In genomic region chr2:19354417-19355022, GRCh38 we compare ENCODE assay signal across 17 cellular contexts. TPM values are rescaled to one million over a fixed set of nuclear protein-coding genes. Genes with fewer than 3 reads are reported as not detected.
DNase-seq lines count a peak whose midpoint lies in the region; ATAC-seq and TF ChIP-seq lines count a peak whose summit lies in the region.
"Had no signal": no experiment of that assay in that cellular context is flagged by ENCODE, and none has a peak within 500 bp of the region (broad histone marks: within the 10 kb centered on the region; RNA-seq: fewer than 3 reads in every experiment).

No MANE protein-coding gene starts in this region.

- intact Hi-C loops in ascending aorta (cut with DNase I): loop anchor here (5.0 to 10.0 kb wide), 4 partner anchors 362 to 1090 kb away; partner anchors contain the start of genes LAPTM4A and RHOB

- no peak for TF ChIP-seq EP300 in gastroesophageal sphincter (IDR thresholded peaks at IDR 0.05)
- no peak for TF ChIP-seq EP300 in suprapubic skin (IDR thresholded peaks at IDR 0.05)

- ATAC-seq in gastroesophageal sphincter: no peak
- ATAC-seq in HG02938 (IDR thresholded peaks at IDR 0.05; ENCODE audit: unreplicated experiment): no peak

- in situ Hi-C loops in GM13977 (cut with MboI; ENCODE audit: low pct_unique_long_range_greater_than_20kb, low sequenced_read_pairs, unreplicated experiment): loop anchor here (10.0 to 25.0 kb wide), 3 partner anchors 500 to 842 kb away; no protein-coding TSS in a partner anchor

- no peaks in the 10 kb centered on the region for H3K27me3 ChIP-seq in ascending aorta
- peaks cover 53% of the 10 kb centered on the region for H3K27me3 ChIP-seq in gastroesophageal sphincter
- peaks cover 99% of the 10 kb centered on the region for H3K27me3 ChIP-seq in suprapubic skin
- H3K27me3 ChIP-seq in effector memory CD4-positive, alpha-beta T cell (replicated peaks; ENCODE audit: control insufficient read depth, insufficient read depth, low read length, poor library complexity, severe bottlenecking): peaks cover 93% of the 10 kb centered on the region

- peak overlapping the region; percentile 65 to 91 for H3K4me3 ChIP-seq in ascending aorta
- peak overlapping the region; percentile 81 to 92 for H3K4me3 ChIP-seq in gastroesophageal sphincter
- H3K4me3 ChIP-seq in suprapubic skin: peak overlapping the region; percentile 51
- H3K4me3 ChIP-seq in effector memory CD4-positive, alpha-beta T cell (ENCODE audit: insufficient read depth, low read depth, low read length, poor library complexity, severe bottlenecking): no peak overlapping the region

- H3K4me1 ChIP-seq in ascending aorta: peaks cover 15 to 45% of the 10 kb centered on the region in 2 donors
- peaks cover 0 to 93% (median 27%) of the 10 kb centered on the region in 3 donors for H3K4me1 ChIP-seq in gastroesophageal sphincter
- H3K4me1 ChIP-seq in suprapubic skin: peaks cover 59% of the 10 kb centered on the region
- peaks cover 52% of the 10 kb centered on the region for H3K4me1 ChIP-seq in effector memory CD4-positive, alpha-beta T cell (ENCODE audit: control insufficient read depth, insufficient read depth, low read length, poor library complexity, severe bottlenecking)

- H3K9me3 ChIP-seq in ascending aorta: no peaks in the 10 kb centered on the region
- no peaks in the 10 kb centered on the region for H3K9me3 ChIP-seq in gastroesophageal sphincter
- H3K9me3 ChIP-seq in suprapubic skin: no peaks in the 10 kb centered on the region
- no peaks in the 10 kb centered on the region for H3K9me3 ChIP-seq in effector memory CD4-positive, alpha-beta T cell (ENCODE audit: control insufficient read depth, low read length)

- no peak for TF ChIP-seq POLR2A in gastroesophageal sphincter (IDR thresholded peaks at IDR 0.05)
- TF ChIP-seq POLR2A in suprapubic skin (IDR thresholded peaks at IDR 0.05): no peak
- no peak for TF ChIP-seq POLR2A in erythroblast (IDR thresholded peaks at IDR 0.05; ENCODE audit: low read length)

- TF ChIP-seq CTCF in GM13977 (IDR thresholded peaks at IDR 0.05; ENCODE audit: extremely low read depth, insufficient read depth, missing control alignments) (no peak), ascending aorta (IDR thresholded peaks at IDR 0.05) (no peak), gastroesophageal sphincter (IDR thresholded peaks at IDR 0.05) (no peak), suprapubic skin (IDR thresholded peaks at IDR 0.05) (no peak)

- peak; percentile 10 for DNase-seq in GM13977 (ENCODE audit: low spot score)
- no peak for DNase-seq in ascending aorta (ENCODE audit: low spot score in 2 of 2)
- DNase-seq in suprapubic skin (ENCODE audit: low spot score in 2 of 2): no peak
- no peak for DNase-seq in effector memory CD4-positive, alpha-beta T cell
- no peak for DNase-seq in NCI-H1105 (lab: John Stamatoyannopoulos, UW)
- no peak for DNase-seq in erythroblast (lab: John Stamatoyannopoulos, UW)
- DNase-seq: activated CD4-positive, alpha-beta T cell treated with anti-CD3 and anti-CD28 coated beads for 48 hours; activated CD8-positive, alpha-beta memory T cell treated with anti-CD3 and anti-CD28 coated beads, Interleukin-2, amount 50 U/mL, for 48 hours; activated gamma-delta T cell treated with Interleukin-2 at 50 U/mL for 16 hours; amniotic stem cell; DND-41; NCI-H1105 treated with DMSO at 0.1 percent for 48 hours; NCI-H526; Right ventricle myocardium superior; stimulated activated CD4-positive, alpha-beta T cell treated with anti-CD3 and anti-CD28 coated beads, Interleukin-12 subunit alpha, Interleukin-12 subunit beta, amount 100 ng/mL, for 4 hours had no signal

- H3K36me3 ChIP-seq in ascending aorta (peaks cover 8% of the 10 kb centered on the region in 2 donors), gastroesophageal sphincter (peaks cover 0 to 32% of the 10 kb centered on the region in 2 donors), suprapubic skin (no peaks in the 10 kb centered on the region)
- H3K36me3 ChIP-seq in effector memory CD4-positive, alpha-beta T cell (ENCODE audit: control insufficient read depth, insufficient read depth, low read length): no peaks in the 10 kb centered on the region

- 16 to 31% methylated on average over 3 of the region's 5 CpGs for WGBS in gastroesophageal sphincter (ENCODE audit: low coverage in 1 of 2), 2 donors
- WGBS in suprapubic skin: 70% methylated on average over 5 of the region's 5 CpGs

- H3K27ac ChIP-seq in ascending aorta (peak overlapping the region; percentile 96), gastroesophageal sphincter (peak overlapping the region; percentile 89 to 97 (median 92)), suprapubic skin (no peak overlapping the region)
- no peak overlapping the region for H3K27ac ChIP-seq in effector memory CD4-positive, alpha-beta T cell (ENCODE audit: insufficient read depth, low read length, poor library complexity, severe bottlenecking)

RNA-seq across cellular contexts. Expression of gene OSR1, which starts 3.9 kb away (rescaled TPM):
- 66.7 TPM for total RNA-seq in ascending aorta
- total RNA-seq in gastroesophageal sphincter: 10 to 100 TPM; 30.7 to 75.0 (median 50.7) TPM
- 10 to 100 TPM in 1 of 4 donors, 1 to 10 TPM in 3; 3.0 to 12.8 (median 5.6) TPM for total RNA-seq in suprapubic skin

Comparison
In these comparisons a context has a peak if more than half of its experiments do, and no peak if none do; other contexts are left out.
1. H3K27ac ChIP-seq: peak in ascending aorta (2 of 2) and gastroesophageal sphincter (4 of 4); none in suprapubic skin (single experiment) and effector memory CD4-positive, alpha-beta T cell (single experiment).